15 cellular contexts compared by ENCODE assay signal in genomic region chr17:57544381-57544780, GRCh38.
DNase-seq lines count a peak whose midpoint lies in the region; ATAC-seq, FAIRE-seq and TF ChIP-seq lines count a peak whose summit lies in the region.
"Had no signal": no experiment of that assay in that cellular context is flagged by ENCODE, and none has a peak within 500 bp of the region (broad histone marks: within the 10 kb centered on the region; RNA-seq: fewer than 3 reads in every experiment).

No MANE protein-coding gene starts in this region.

- no peak overlapping the region for H3K4me3 ChIP-seq in Caco-2 (ENCODE audit: low read depth, low read length)
- H3K4me3 ChIP-seq: ascending aorta, mucosa of descending colon had no signal

- intact Hi-C loops in Caco-2 (cut with micrococcal nuclease; ENCODE audit: unreplicated experiment): no loop called here

- H3K36me3 ChIP-seq in Caco-2 (ENCODE audit: control insufficient read depth, insufficient read depth, low read length): no peaks in the 10 kb centered on the region; the same call in 1 of the 2 replicates
- H3K36me3 ChIP-seq: ascending aorta had no signal

- peak overlapping the region; percentile 0 for H3K27ac Mint-ChIP-seq in Caco-2 (ENCODE audit: unreplicated experiment)
- peak overlapping the region; percentile 11 for H3K27ac Mint-ChIP-seq in central memory CD8-positive, alpha-beta T cell (ENCODE audit: low read depth)

- ATAC-seq in central memory CD8-positive, alpha-beta T cell (replicated peaks; ENCODE audit: extremely low read depth, poor library complexity, severe bottlenecking): no peak
- ATAC-seq in HG03280 (IDR thresholded peaks at IDR 0.05; ENCODE audit: unreplicated experiment): no peak

- H3K4me3 Mint-ChIP-seq in Caco-2 (ENCODE audit: unreplicated experiment): no peak overlapping the region
- no peak overlapping the region for H3K4me3 Mint-ChIP-seq in central memory CD8-positive, alpha-beta T cell

- no peak for FAIRE-seq in urothelium cell line (lab: Jason Lieb, UNC)

- TF ChIP-seq CTCF in Caco-2 (IDR thresholded peaks at IDR 0.05; ENCODE audit: insufficient read depth in 1 of 2, low read depth in 1 of 2, low read length in 1 of 2, severe bottlenecking in 1 of 2, unreplicated experiment in 1 of 2): no peak

- H3K27me3 Mint-ChIP-seq in Caco-2 (ENCODE audit: insufficient read depth, unreplicated experiment): no peaks in the 10 kb centered on the region
- H3K27me3 Mint-ChIP-seq in central memory CD8-positive, alpha-beta T cell: no peaks in the 10 kb centered on the region

- H3K36me3 Mint-ChIP-seq in Caco-2 (ENCODE audit: insufficient read depth, unreplicated experiment): peaks cover 51% of the 10 kb centered on the region
- H3K36me3 Mint-ChIP-seq in central memory CD8-positive, alpha-beta T cell (ENCODE audit: insufficient read depth): peaks cover 9% of the 10 kb centered on the region

- peaks cover 41% of the 10 kb centered on the region for H3K4me1 ChIP-seq in Caco-2

- BruUV-seq in Caco-2 (replicated peaks; lab: Mats Ljungman, UMichigan): no TSS peak

- DNase-seq in Caco-2 (no peak), NCI-H1092 (lab: John Stamatoyannopoulos, UW) (peak; percentile 51), NCI-H69 (lab: John Stamatoyannopoulos, UW) (peak; percentile 85), mucosa of gallbladder (ENCODE audit: low spot score) (no peak), urothelium cell line (ENCODE audit: low spot score) (no peak), LoVo (ENCODE audit: low spot score) (no peak)
- DNase-seq in central memory CD8-positive, alpha-beta T cell (ENCODE audit: low spot score in 2 of 2): no peak
- DNase-seq: activated CD4-positive, alpha-beta T cell treated with anti-CD3 and anti-CD28 coated beads, Interleukin-2, amount 50 U/mL, for 1 hour; activated naive CD4-positive, alpha-beta T cell treated with Interleukin-2 at 50 U/mL for 16 hours; KBM-7; mucosa of descending colon; NCI-H526 treated with DMSO at 0.1 percent for 48 hours; stimulated activated CD4-positive, alpha-beta T cell treated with anti-CD3 and anti-CD28 coated beads, Interleukin-2, amount 100 ng/mL, for 48 hours had no signal

- H3K9me3 ChIP-seq in Caco-2: no peaks in the 10 kb centered on the region
- H3K9me3 ChIP-seq: ascending aorta, mucosa of descending colon had no signal

- POLR2A ChIA-PET in Caco-2 (lab: Charles Lee): no interaction called here

- no peaks in the 10 kb centered on the region for H3K27me3 ChIP-seq in Caco-2 (replicated peaks; ENCODE audit: control insufficient read depth, insufficient read depth, low read length)
- H3K27me3 ChIP-seq: ascending aorta had no signal

- H3K9me3 Mint-ChIP-seq in Caco-2 (ENCODE audit: unreplicated experiment): no peaks in the 10 kb centered on the region
- H3K9me3 Mint-ChIP-seq in central memory CD8-positive, alpha-beta T cell: no peaks in the 10 kb centered on the region

- H3K4me1 Mint-ChIP-seq in Caco-2 (ENCODE audit: low read depth, unreplicated experiment): peaks cover 53% of the 10 kb centered on the region
- H3K4me1 Mint-ChIP-seq in central memory CD8-positive, alpha-beta T cell: peaks cover 32% of the 10 kb centered on the region

- CTCF ChIA-PET in Caco-2 (lab: Charles Lee): no interaction called here

Comparison
In these comparisons a context has a peak if more than half of its experiments do, and no peak if none do; other contexts are left out.
1. DNase-seq: peak in NCI-H1092 (single experiment) and NCI-H69 (single experiment); none in Caco-2 (0 of 2), central memory CD8-positive, alpha-beta T cell (0 of 2), mucosa of gallbladder (single experiment), urothelium cell line (single experiment) and LoVo (single experiment).